Comparison of ENCODE assay signal across 27 cellular contexts in genomic region chr14:99774204-99774497, GRCh38. TPM values are rescaled to one million over a fixed set of nuclear protein-coding genes. Genes with fewer than 3 reads are reported as not detected.
A peak's percentile ranks its signal among the peaks of the same experiment; 100 is the strongest.
DNase-seq lines count a peak whose midpoint lies in the region; ATAC-seq and TF ChIP-seq lines count a peak whose summit lies in the region.
"Had no signal": no experiment of that assay in that cellular context is flagged by ENCODE, and none has a peak within 500 bp of the region (broad histone marks: within the 10 kb centered on the region; RNA-seq: fewer than 3 reads in every experiment).

No MANE protein-coding gene starts in this region.

- no peak for TF ChIP-seq EP300 in gastroesophageal sphincter (IDR thresholded peaks at IDR 0.05)

- H3K4me3 Mint-ChIP-seq in H9 = peak overlapping the region in 1 of 2 experiments; percentile 15; a peak in 2 of 5 replicates
- H3K4me3 Mint-ChIP-seq in activated T-helper 17 cell treated with anti-CD3 and anti-CD28 coated beads, Interleukin-2, amount 50 U/mL, for 72 hours = peak overlapping the region; percentile 29
- H3K4me3 Mint-ChIP-seq: activated T-cell treated with anti-CD3 and anti-CD28 coated beads, Interleukin-2, amount 50 U/mL, for 72 hours; mesothelial cell of epicardium; natural killer cell; stimulated activated memory B cell treated with anti-CD40 and anti-IgM and Interleukin-4, amounts not matched to agents 10 μg/mL and 1 μg/mL and 100 μg/mL, for 72 hours; T-cell had no signal

- intact Hi-C loops in spleen (cut with DNase I; ENCODE audit: low total_unique reads) = no loop called here

- H3K4me1 Mint-ChIP-seq in H9 = peaks cover 34 to 36% of the 10 kb centered on the region in 2 experiments
- H3K4me1 Mint-ChIP-seq in activated T-helper 17 cell treated with anti-CD3 and anti-CD28 coated beads, Interleukin-2, amount 50 U/mL, for 72 hours = peaks cover 10% of the 10 kb centered on the region
- H3K4me1 Mint-ChIP-seq: natural killer cell; stimulated activated memory B cell treated with anti-CD40 and anti-IgM and Interleukin-4, amounts not matched to agents 10 μg/mL and 1 μg/mL and 100 μg/mL, for 72 hours; T-cell had no signal

- no peaks in the 10 kb centered on the region for H4K20me1 ChIP-seq in H9 (ENCODE audit: control insufficient read depth, insufficient read depth, insufficient read length)

- peaks cover 3 to 11% (median 6%) of the 10 kb centered on the region in 3 experiments; a peak in 6 of 7 replicates for H3K36me3 Mint-ChIP-seq in H9 (ENCODE audit: insufficient read depth in 1 of 3, low read depth in 3 of 3)
- no peaks in the 10 kb centered on the region for H3K36me3 Mint-ChIP-seq in activated T-helper 17 cell treated with anti-CD3 and anti-CD28 coated beads, Interleukin-2, amount 50 U/mL, for 72 hours (ENCODE audit: low read depth)
- H3K36me3 Mint-ChIP-seq: natural killer cell; stimulated activated memory B cell treated with anti-CD40 and anti-IgM and Interleukin-4, amounts not matched to agents 10 μg/mL and 1 μg/mL and 100 μg/mL, for 72 hours; T-cell had no signal

- H3K36me3 ChIP-seq in gastroesophageal sphincter (no peaks in the 10 kb centered on the region), spleen (no peaks in the 10 kb centered on the region)
- H3K36me3 ChIP-seq: ascending aorta, ovary, right atrium auricular region, thoracic aorta, uterus had no signal

- H3K23ac ChIP-seq in H9 (ENCODE audit: insufficient read length, low read depth, low read length) = no peak overlapping the region

- DNase-seq in H9 = no peak
- no peak for DNase-seq in spleen
- DNase-seq in COLO829 (ENCODE audit: low spot score) = no peak
- DNase-seq in pons (ENCODE audit: low spot score) = no peak
- DNase-seq in C1 segment of cervical spinal cord (lab: John Stamatoyannopoulos, UW) = no peak
- DNase-seq: activated CD4-positive, CD25-positive, alpha-beta regulatory T cell treated with anti-CD3 and anti-CD28 coated beads, Interleukin-2, amount 50 U/mL, for 72 hours; activated T-cell treated with anti-CD3 and anti-CD28 coated beads, Interleukin-2, amount 50 U/mL, for 72 hours; Karpas-422; left ventricle myocardium superior; natural killer cell; NCI-H1417 treated with DMSO at 0.1 percent for 48 hours; NCI-H82; ovary; RPMI8226; stimulated activated CD4-positive, alpha-beta T cell treated with anti-CD3 and anti-CD28 coated beads, Interleukin-4, amount 100 ng/mL, for 1 hour; T-cell had no signal

- no peak overlapping the region for H2BK15ac ChIP-seq in H9 (ENCODE audit: low read depth, low read length)

- H2AFZ ChIP-seq in H9 (ENCODE audit: low read length) = no peak overlapping the region

- H3K56ac ChIP-seq in H9 (ENCODE audit: insufficient read length, low read depth, low read length) = no peak overlapping the region

- H3K14ac ChIP-seq in H9 (ENCODE audit: insufficient read depth, low read length) = no peak overlapping the region

- no peak overlapping the region for H3K9ac ChIP-seq in H9 (ENCODE audit: extremely low read depth, insufficient read length, low read length)

- no peak for TF ChIP-seq POLR2A in gastroesophageal sphincter (IDR thresholded peaks at IDR 0.05)
- no peak for TF ChIP-seq POLR2A in spleen (IDR thresholded peaks at IDR 0.05)

- H2BK12ac ChIP-seq in H9 (ENCODE audit: insufficient read length, low read depth, low read length) = no peak overlapping the region

- no peak overlapping the region for H2BK20ac ChIP-seq in H9 (ENCODE audit: low read depth, low read length, poor library complexity, severe bottlenecking)

- no peak overlapping the region for H3T11ph ChIP-seq in H9 (ENCODE audit: low read length)

- H3K18ac ChIP-seq in H9 (ENCODE audit: insufficient read length, low read depth, low read length) = no peak overlapping the region

- H2BK5ac ChIP-seq in H9 (ENCODE audit: insufficient read length, low read length) = no peak overlapping the region

- H3K9me3 ChIP-seq in H9 (ENCODE audit: control insufficient read depth, low read depth, low read length) (no peaks in the 10 kb centered on the region), gastroesophageal sphincter (peaks cover 0 to 11% (median 0%) of the 10 kb centered on the region in 3 donors), spleen (peaks cover 0 to 11% (median 8%) of the 10 kb centered on the region in 8 donors)
- H3K9me3 ChIP-seq: ovary, uterus had no signal

- H4K91ac ChIP-seq in H9 (ENCODE audit: insufficient read length, low read depth, low read length) = no peak overlapping the region

- no peaks in the 10 kb centered on the region for H3K79me2 ChIP-seq in H9 (ENCODE audit: insufficient read depth, low read length)

- no peak overlapping the region for H3K4ac ChIP-seq in H9 (ENCODE audit: low read depth, low read length)

- H3K27me3 ChIP-seq in H9 (ENCODE audit: insufficient read depth, low read length) (no peaks in the 10 kb centered on the region; the same call in 1 of the 2 replicates), gastroesophageal sphincter (no peaks in the 10 kb centered on the region), spleen (replicated peaks in 1 of 7) (peaks cover 0 to 28% (median 0%) of the 10 kb centered on the region in 7 donors)
- H3K27me3 ChIP-seq: ascending aorta, ovary, right atrium auricular region, uterus had no signal

- peaks cover 16% of the 10 kb centered on the region for H3K27me3 Mint-ChIP-seq in H9 (ENCODE audit: low read depth)
- H3K27me3 Mint-ChIP-seq in activated T-helper 17 cell treated with anti-CD3 and anti-CD28 coated beads, Interleukin-2, amount 50 U/mL, for 72 hours = peaks cover 37% of the 10 kb centered on the region

- H3K23me2 ChIP-seq in H9 (ENCODE audit: insufficient read length, low read depth, low read length, poor library complexity, severe bottlenecking) = no peaks in the 10 kb centered on the region

- no peak overlapping the region for H4K8ac ChIP-seq in H9 (replicated peaks; ENCODE audit: insufficient read length, low read depth, low read length)

- H4K5ac ChIP-seq in H9 (ENCODE audit: insufficient read length, low read depth, low read length) = no peak overlapping the region

- no peaks in the 10 kb centered on the region for H3K79me1 ChIP-seq in H9 (ENCODE audit: insufficient read depth, low read depth, low read length, poor library complexity, severe bottlenecking)

- no peak overlapping the region for H2BK120ac ChIP-seq in H9 (ENCODE audit: low read depth, low read length, poor library complexity, severe bottlenecking)

- ATAC-seq in activated T-helper 17 cell treated with anti-CD3 and anti-CD28 coated beads, Interleukin-2, amount 50 U/mL, for 72 hours (replicated peaks) = peak; percentile 53
- ATAC-seq in gastroesophageal sphincter (no peak), HG02938 (IDR thresholded peaks at IDR 0.05; ENCODE audit: unreplicated experiment) (no peak)
- ATAC-seq: left ventricle myocardium superior; natural killer cell; stimulated activated memory B cell treated with anti-CD40 and anti-IgM and Interleukin-4, amounts not matched to agents 10 μg/mL and 1 μg/mL and 100 μg/mL, for 72 hours; T-cell had no signal

- no CpG with 5 or more reads among the region's 5 CpGs for WGBS in H9 (ENCODE audit: extremely low coverage, insufficient read length, low lambda C conversion rate)
- 59 to 72% methylated on average over 3 to 5 of the region's 5 CpGs for WGBS in gastroesophageal sphincter (ENCODE audit: low coverage in 1 of 2), 2 donors
- WGBS in spleen, 5 donors = 64 to 85% (median 79%) methylated on average over 5 of the region's 5 CpGs

- H3K27ac ChIP-seq in H9 (ENCODE audit: insufficient read length, low read depth, low read length) = no peak overlapping the region
- H3K27ac ChIP-seq in gastroesophageal sphincter = peak overlapping the region; percentile 68 to 86 (median 80)
- H3K27ac ChIP-seq in spleen = peak overlapping the region in 5 of 8 donors; percentile 25 to 45 (median 38)
- H3K27ac ChIP-seq: ascending aorta, HL-60, ovary, right atrium auricular region, thoracic aorta had no signal

- H3K4me3 ChIP-seq in gastroesophageal sphincter (no peak overlapping the region), spleen (no peak overlapping the region)
- H3K4me3 ChIP-seq: ascending aorta, ovary, right atrium auricular region, thoracic aorta, uterus had no signal

- H3K4me2 ChIP-seq in H9 (ENCODE audit: insufficient read depth, insufficient read length, low read length) = peak overlapping the region; percentile 3

- H3K4me1 ChIP-seq in H9 (ENCODE audit: insufficient read depth, low read length) (peaks cover 17% of the 10 kb centered on the region; the same call in 1 of the 2 replicates), gastroesophageal sphincter (peaks cover 5 to 43% (median 26%) of the 10 kb centered on the region in 3 donors), spleen (peaks cover 0 to 13% (median 0%) of the 10 kb centered on the region in 6 donors)
- H3K4me1 ChIP-seq: ascending aorta, uterus had no signal

- H3K9me3 Mint-ChIP-seq in H9 = peaks cover 10 to 16% of the 10 kb centered on the region in 2 experiments
- peaks cover 4% of the 10 kb centered on the region for H3K9me3 Mint-ChIP-seq in activated T-helper 17 cell treated with anti-CD3 and anti-CD28 coated beads, Interleukin-2, amount 50 U/mL, for 72 hours
- H3K9me3 Mint-ChIP-seq: activated T-cell treated with anti-CD3 and anti-CD28 coated beads, Interleukin-2, amount 50 U/mL, for 72 hours; natural killer cell had no signal

- H3K27ac Mint-ChIP-seq in H9 = peak overlapping the region in 1 of 3 experiments; percentile 3; a peak in 1 of 7 replicates
- H3K27ac Mint-ChIP-seq in activated T-helper 17 cell treated with anti-CD3 and anti-CD28 coated beads, Interleukin-2, amount 50 U/mL, for 72 hours = peak overlapping the region; percentile 53
- H3K27ac Mint-ChIP-seq: activated naive CD4-positive, alpha-beta T cell treated with anti-CD3 and anti-CD28 coated beads, Interleukin-2, amount 50 U/mL, for 72 hours; activated T-cell treated with anti-CD3 and anti-CD28 coated beads, Interleukin-2, amount 50 U/mL, for 72 hours; mesothelial cell of epicardium; natural killer cell; stimulated activated memory B cell treated with anti-CD40 and anti-IgM and Interleukin-4, amounts not matched to agents 10 μg/mL and 1 μg/mL and 100 μg/mL, for 72 hours; T-cell had no signal

- TF ChIP-seq CTCF in H9 (conservative IDR thresholded peaks at IDR 0.05) (no peak), gastroesophageal sphincter (IDR thresholded peaks at IDR 0.05) (no peak), spleen (IDR thresholded peaks at IDR 0.05 in 8 of 11, conservative IDR thresholded peaks at IDR 0.05 in 3 of 11) (no peak)

- no peak overlapping the region for H2AK5ac ChIP-seq in H9 (ENCODE audit: insufficient read length, low read length)

RNA-seq across cellular contexts. Expression of gene EML1, which starts 19.1 kb away (rescaled TPM):
- total RNA-seq in H9 (2021) (16.7 and 19.0 TPM in 2 replicates), gastroesophageal sphincter (100 to 1,000 TPM; 121 to 206 (median 136) TPM), spleen (10 to 100 TPM in 2 of 7 donors, 1 to 10 TPM in 5; 4.6 to 15.5 (median 6.9) TPM)
- total RNA-seq in activated T-helper 17 cell treated with anti-CD3 and anti-CD28 coated beads, Interleukin-2, amount 50 U/mL, for 72 hours = 1 to 10 TPM in 1 of 2 donors, under 1 TPM in 1; 0.54 to 3.6 TPM
- polyA plus RNA-seq in spleen = 1 to 10 TPM; 1.8 to 2.2 (median 2.2) TPM
- total RNA-seq: natural killer cell had no signal
